8 cellular contexts compared by ENCODE assay signal in genomic region chr16:21517263-21517662, GRCh38.
DNase-seq lines count a peak whose midpoint lies in the region; ATAC-seq, FAIRE-seq and TF ChIP-seq lines count a peak whose summit lies in the region.
"Not testable (repeated sequence)": the region's sequence is repeated elsewhere in the genome, so short reads cannot be mapped to it uniquely, and the experiment has no call there.

No MANE protein-coding gene starts in this region.

- not testable (repeated sequence) for H3K27me3 Mint-ChIP-seq in activated CD4-positive, alpha-beta T cell treated with anti-CD3 and anti-CD28 coated beads, Interleukin-2, amount 10 ng/mL, durations not matched to agents 7 days and 5 days; MCF 10A (ENCODE audit: insufficient read depth, unreplicated experiment)

- H3K9me3 ChIP-seq in BLaER1; kidney (ENCODE audit: control insufficient read depth in 1 of 2, low read length in 2 of 2); skeletal muscle tissue (ENCODE audit: control insufficient read depth in 3 of 3, low read length in 3 of 3): not testable (repeated sequence)

- H3K4me1 ChIP-seq in BLaER1 (peaks cover 73% of the 10 kb centered on the region), kidney (ENCODE audit: control insufficient read depth in 1 of 2, insufficient read depth in 1 of 2, low read depth in 1 of 2, low read length in 2 of 2) (peaks cover 10 to 30% of the 10 kb centered on the region in 2 donors), skeletal muscle tissue (ENCODE audit: control insufficient read depth in 3 of 3, insufficient read depth in 3 of 3, low read length in 3 of 3) (peaks cover 42 to 50% (median 49%) of the 10 kb centered on the region in 3 donors)

- peak overlapping the region; percentile 99 for H3K27ac Mint-ChIP-seq in activated CD4-positive, alpha-beta T cell treated with anti-CD3 and anti-CD28 coated beads, Interleukin-2, amount 10 ng/mL, durations not matched to agents 7 days and 5 days
- H3K27ac Mint-ChIP-seq in MCF 10A (ENCODE audit: low read depth, unreplicated experiment): peak overlapping the region; percentile 93

- DNase-seq in NCI-H2107 treated with DMSO at 0.1 percent for 48 hours (lab: John Stamatoyannopoulos, UW; ENCODE audit: unreplicated experiment): peak; percentile 8
- DNase-seq in activated CD4-positive, alpha-beta T cell treated with anti-CD3 and anti-CD28 coated beads, Interleukin-2, amount 10 ng/mL, durations not matched to agents 7 days and 5 days: peak; percentile 5
- DNase-seq in MCF 10A (ENCODE audit: unreplicated experiment): not testable (repeated sequence)
- peak; percentile 39 for DNase-seq in kidney

- H3K4me1 Mint-ChIP-seq in activated CD4-positive, alpha-beta T cell treated with anti-CD3 and anti-CD28 coated beads, Interleukin-2, amount 10 ng/mL, durations not matched to agents 7 days and 5 days: peaks cover 37% of the 10 kb centered on the region
- H3K4me1 Mint-ChIP-seq in MCF 10A (ENCODE audit: insufficient read depth, unreplicated experiment): peaks cover 16% of the 10 kb centered on the region

- peaks cover 16% of the 10 kb centered on the region for H3K36me3 ChIP-seq in BLaER1
- not testable (repeated sequence) for H3K36me3 ChIP-seq in kidney (ENCODE audit: control insufficient read depth in 1 of 2, insufficient read depth in 2 of 2, low read length in 2 of 2); skeletal muscle tissue (ENCODE audit: control insufficient read depth in 3 of 3, insufficient read depth in 3 of 3, low read length in 3 of 3)

- not testable (repeated sequence) for H3K27ac ChIP-seq in BLaER1; kidney (ENCODE audit: low read depth in 2 of 2, low read length in 2 of 2)
- peak overlapping the region; percentile 65 for H3K27ac ChIP-seq in skeletal muscle tissue (ENCODE audit: low read depth, low read length)

- peaks cover 74% of the 10 kb centered on the region for H4K20me1 ChIP-seq in BLaER1

- intact Hi-C loops in MCF 10A (cut with micrococcal nuclease); kidney (cut with DNase I): not testable (repeated sequence)

- not testable (repeated sequence) for BruUV-seq in MCF 10A (replicated peaks; lab: Mats Ljungman, UMichigan)

- peak overlapping the region; percentile 96 for H3K4me3 Mint-ChIP-seq in activated CD4-positive, alpha-beta T cell treated with anti-CD3 and anti-CD28 coated beads, Interleukin-2, amount 10 ng/mL, durations not matched to agents 7 days and 5 days
- peak overlapping the region; percentile 87 for H3K4me3 Mint-ChIP-seq in MCF 10A (ENCODE audit: unreplicated experiment)

- not testable (repeated sequence) for H3K9ac ChIP-seq in BLaER1; kidney (ENCODE audit: low read length in 2 of 2)
- H3K9ac ChIP-seq in skeletal muscle tissue (ENCODE audit: low read depth in 1 of 3, low read length in 3 of 3): peak overlapping the region in 2 of 3 donors; percentile 53 to 57

- peaks cover 34% of the 10 kb centered on the region for H3K36me3 Mint-ChIP-seq in activated CD4-positive, alpha-beta T cell treated with anti-CD3 and anti-CD28 coated beads, Interleukin-2, amount 10 ng/mL, durations not matched to agents 7 days and 5 days (ENCODE audit: low read depth)
- H3K36me3 Mint-ChIP-seq in MCF 10A (ENCODE audit: insufficient read depth, unreplicated experiment): peaks cover 32% of the 10 kb centered on the region

- H3K27me3 ChIP-seq in BLaER1; skeletal muscle tissue (ENCODE audit: control insufficient read depth in 3 of 3, insufficient read depth in 3 of 3, low read length in 3 of 3): not testable (repeated sequence)

- FAIRE-seq in kidney (lab: Jason Lieb, UNC): not testable (repeated sequence)

- POLR2A ChIA-PET in activated CD4-positive, alpha-beta T cell treated with anti-CD3 and anti-CD28 coated beads, Interleukin-2, amount 10 ng/mL, durations not matched to agents 7 days and 5 days (lab: Charles Lee): not testable (repeated sequence)
- POLR2A ChIA-PET in MCF 10A (lab: Yijun Ruan, JAX): interaction anchor here (0.7 kb wide), 1 partner anchor 216 kb away, joined by 3 read pairs; no protein-coding TSS in a partner anchor

- H3K4me3 ChIP-seq in BLaER1 (peak overlapping the region; percentile 52), skeletal muscle tissue (ENCODE audit: low read length in 3 of 3) (peak overlapping the region in 1 of 3 donors; percentile 35)
- not testable (repeated sequence) for H3K4me3 ChIP-seq in kidney (ENCODE audit: low read length in 2 of 2)

- H3K4me2 ChIP-seq in BLaER1: peak overlapping the region; percentile 76

- TF ChIP-seq CTCF in MCF 10A (IDR thresholded peaks at IDR 0.05; ENCODE audit: unreplicated experiment); kidney (IDR thresholded peaks at IDR 0.05; ENCODE audit: borderline replicate concordance, extremely low read depth, insufficient read depth): not testable (repeated sequence)

- CTCF ChIA-PET in activated CD4-positive, alpha-beta T cell treated with anti-CD3 and anti-CD28 coated beads, Interleukin-2, amount 10 ng/mL, durations not matched to agents 7 days and 5 days (lab: Charles Lee): interaction anchor here (1.4 kb wide), 1 partner anchor 9 kb away, joined by 3 read pairs; no protein-coding TSS in a partner anchor
- CTCF ChIA-PET in MCF 10A (lab: Yijun Ruan, JAX): not testable (repeated sequence)

- ATAC-seq in GM18868 (IDR thresholded peaks at IDR 0.05; ENCODE audit: unreplicated experiment) (peak; percentile 19), HG02759 (IDR thresholded peaks at IDR 0.05; ENCODE audit: unreplicated experiment) (peak; percentile 27)

- H3K9me3 Mint-ChIP-seq in activated CD4-positive, alpha-beta T cell treated with anti-CD3 and anti-CD28 coated beads, Interleukin-2, amount 10 ng/mL, durations not matched to agents 7 days and 5 days; MCF 10A (ENCODE audit: unreplicated experiment): not testable (repeated sequence)
